ENCODE assay signal across 14 cellular contexts in the genomic region with DNA sequence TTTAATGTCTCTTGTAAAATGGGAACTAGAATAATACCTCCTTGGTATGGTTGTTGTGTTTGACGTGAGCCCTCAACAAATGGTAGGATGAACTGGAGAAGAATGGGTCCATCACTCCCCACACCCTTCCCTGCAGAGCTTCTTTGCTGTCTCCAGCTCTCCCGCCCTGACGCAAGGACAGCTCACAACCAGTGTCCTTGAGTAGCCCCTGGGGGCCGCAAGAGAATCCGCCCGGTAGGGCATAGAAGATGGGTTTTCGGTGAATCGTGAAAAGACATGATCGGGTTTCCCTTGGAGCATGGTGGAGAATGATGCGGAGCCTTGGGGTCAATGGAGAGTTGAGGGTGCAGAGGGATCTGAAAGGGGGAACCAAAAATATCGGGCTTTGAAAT. TPM values are rescaled to one million over a fixed set of nuclear protein-coding genes. Genes with fewer than 3 reads are reported as not detected.
A peak's percentile ranks its signal among the peaks of the same experiment; 100 is the strongest.
DNase-seq lines count a peak whose midpoint lies in the region; ATAC-seq, FAIRE-seq and TF ChIP-seq lines count a peak whose summit lies in the region.
"Had no signal": no experiment of that assay in that cellular context is flagged by ENCODE, and none has a peak within 500 bp of the region (broad histone marks: within the 10 kb centered on the region; RNA-seq: fewer than 3 reads in every experiment).

No MANE protein-coding gene starts in this region.

- no peak for ATAC-seq in GM18505 (IDR thresholded peaks at IDR 0.05; ENCODE audit: unreplicated experiment)
- ATAC-seq: K562 had no signal

- no peak overlapping the region for H4K5ac ChIP-seq in H1 (ENCODE audit: insufficient read length, low read depth, low read length)

- no peak overlapping the region for H3K27ac ChIP-seq in H1 (ENCODE audit: low read depth, low read length)
- H3K27ac ChIP-seq: BLaER1 treated with 17β-estradiol and CSF1 and Interleukin-3, amounts not matched to agents 10 nM and 100 nM; tibial artery had no signal

- no peak overlapping the region for H4K91ac ChIP-seq in H1 (replicated peaks; ENCODE audit: insufficient read length, low read length)

- H3K23ac ChIP-seq in H1 (ENCODE audit: insufficient read length) = no peak overlapping the region

- H4K20me1 ChIP-seq in H1 (replicated peaks in 1 of 2; ENCODE audit: control insufficient read depth in 1 of 2, insufficient read depth in 2 of 2, low read length in 2 of 2) = peaks cover 30 to 50% of the 10 kb centered on the region in 2 experiments

- H3K27me3 Mint-ChIP-seq in CD14-positive monocyte (ENCODE audit: low read depth in 3 of 3) (peaks cover 92 to 99% (median 96%) of the 10 kb centered on the region in 3 donors), Calu3 (ENCODE audit: unreplicated experiment) (peaks cover 63% of the 10 kb centered on the region), neural crest cell (ENCODE audit: low read depth) (peaks cover 100% of the 10 kb centered on the region)

- 0 out of 2 replicates have a peak overlapping the region, but pooled peaks have one; percentile 14 for H2AK5ac ChIP-seq in H1 (ENCODE audit: low read depth, low read length)

- no peaks in the 10 kb centered on the region for H3K79me2 ChIP-seq in H1 (ENCODE audit: control insufficient read depth in 1 of 2, insufficient read depth in 2 of 2, low read length in 2 of 2)

- H2BK12ac ChIP-seq in H1 (ENCODE audit: low read depth, low read length) = no peak overlapping the region

- no peak overlapping the region for H2AFZ ChIP-seq in H1 (ENCODE audit: low read length)

- H3K9ac ChIP-seq in H1 (replicated peaks in 1 of 4; ENCODE audit: extremely low read depth in 1 of 4, low read depth in 3 of 4, low read length in 3 of 4) = no peak overlapping the region
- H3K9ac ChIP-seq: BLaER1 treated with 17β-estradiol and CSF1 and Interleukin-3, amounts not matched to agents 10 nM and 100 nM had no signal

- H2BK20ac ChIP-seq in H1 (ENCODE audit: low read length) = no peak overlapping the region

- no peak for TF ChIP-seq RAD21 in H1 (IDR thresholded peaks at IDR 0.05 in 1 of 2, conservative IDR thresholded peaks at IDR 0.05 in 1 of 2; ENCODE audit: low read depth in 2 of 2, low read length in 2 of 2)

- no peak overlapping the region for H3K14ac ChIP-seq in H1 (ENCODE audit: insufficient read length)

- intact Hi-C loops in CD14-positive monocyte (cut with micrococcal nuclease) (no loop called here), Calu3 (cut with micrococcal nuclease; ENCODE audit: unreplicated experiment) (loop anchor here (5.0 kb wide), 1 partner anchor 117 kb away; no protein-coding TSS in a partner anchor)

- TF ChIP-seq CTCF in CD14-positive monocyte (IDR thresholded peaks at IDR 0.05) (no peak), Calu3 (IDR thresholded peaks at IDR 0.05; ENCODE audit: unreplicated experiment) (no peak), H1 (IDR thresholded peaks at IDR 0.05; ENCODE audit: control extremely low read depth in 1 of 3, insufficient read depth in 1 of 3, low read depth in 1 of 3, low read length in 3 of 3) (no peak), neural crest cell (conservative IDR thresholded peaks at IDR 0.05) (no peak)

- H3K27me3 ChIP-seq in H1 (replicated peaks in 1 of 4; ENCODE audit: control insufficient read depth in 3 of 4, extremely low read depth in 1 of 4, insufficient read depth in 3 of 4, low read length in 3 of 4) = peaks cover 94 to 100% (median 98%) of the 10 kb centered on the region in 4 experiments

- no peak for TF ChIP-seq EP300 in H1 (IDR thresholded peaks at IDR 0.05; ENCODE audit: borderline replicate concordance in 1 of 2, low read depth in 2 of 2, low read length in 2 of 2)

- no TSS peak for BruUV-seq in Calu3 (replicated peaks; lab: Mats Ljungman, UMichigan)

- CTCF ChIA-PET in Calu3 (lab: Charles Lee) (interaction anchor here (0.9 to 1.9 kb wide), 7 partner anchors 8 to 518 kb away, joined by 3 to 10 read pairs (median 4); no protein-coding TSS in a partner anchor), H1 (lab: Charles Lee; ENCODE audit: partially characterized antibody) (interaction anchor here (0.6 to 9.9 kb wide), 46 partner anchors 8 to 587 kb away, joined by 3 to 132 read pairs (median 4); a partner anchor contains a TSS)

- no peak overlapping the region for H4K8ac ChIP-seq in H1 (ENCODE audit: extremely low read depth, insufficient read depth, low read length)

- H3K36me3 Mint-ChIP-seq in CD14-positive monocyte (peaks cover 3 to 20% of the 10 kb centered on the region in 2 donors), Calu3 (ENCODE audit: insufficient read depth, unreplicated experiment) (no peaks in the 10 kb centered on the region), neural crest cell (ENCODE audit: low read depth) (no peaks in the 10 kb centered on the region)

- H3K23me2 ChIP-seq in H1 (ENCODE audit: low read depth, low read length) = no peaks in the 10 kb centered on the region; the same call in 1 of the 2 replicates

- no peak overlapping the region for H3K27ac Mint-ChIP-seq in CD14-positive monocyte
- peak overlapping the region; percentile 28 for H3K27ac Mint-ChIP-seq in Calu3 (ENCODE audit: unreplicated experiment)
- H3K27ac Mint-ChIP-seq in neural crest cell (ENCODE audit: unreplicated experiment) = no peak overlapping the region

- H3K56ac ChIP-seq in H1 (replicated peaks; ENCODE audit: insufficient read length, low read depth, low read length) = no peak overlapping the region

- H3K79me1 ChIP-seq in H1 (ENCODE audit: low read depth, low read length) = no peaks in the 10 kb centered on the region

- H3K4me1 Mint-ChIP-seq in CD14-positive monocyte = peaks cover 19% of the 10 kb centered on the region
- peaks cover 12% of the 10 kb centered on the region for H3K4me1 Mint-ChIP-seq in Calu3 (ENCODE audit: low read depth, unreplicated experiment)
- peaks cover 14% of the 10 kb centered on the region for H3K4me1 Mint-ChIP-seq in neural crest cell

- no peaks in the 10 kb centered on the region; a peak in 1 of 8 replicates for H3K36me3 ChIP-seq in H1 (ENCODE audit: control insufficient read depth in 2 of 4, insufficient read depth in 4 of 4, low read length in 3 of 4)
- H3K36me3 ChIP-seq: BLaER1 treated with 17β-estradiol and CSF1 and Interleukin-3, amounts not matched to agents 10 nM and 100 nM; tibial artery had no signal

- no peak overlapping the region for H3K18ac ChIP-seq in H1 (ENCODE audit: extremely low read depth, low read length)

- no peak for FAIRE-seq in H1 (lab: Jason Lieb, UNC)
- FAIRE-seq: K562 had no signal

- H3K9me3 Mint-ChIP-seq in CD14-positive monocyte = peaks cover 8 to 53% (median 40%) of the 10 kb centered on the region in 7 donors
- H3K9me3 Mint-ChIP-seq in Calu3 (ENCODE audit: low read depth, unreplicated experiment) = no peaks in the 10 kb centered on the region
- H3K9me3 Mint-ChIP-seq in neural crest cell = no peaks in the 10 kb centered on the region

- H3K4me3 Mint-ChIP-seq in CD14-positive monocyte = peak overlapping the region; percentile 37 to 70
- peak overlapping the region; percentile 66 for H3K4me3 Mint-ChIP-seq in Calu3 (ENCODE audit: low read depth, unreplicated experiment)
- H3K4me3 Mint-ChIP-seq in neural crest cell = peak overlapping the region; percentile 33

- no peaks in the 10 kb centered on the region for H3K9me3 ChIP-seq in H1 (ENCODE audit: insufficient read depth in 2 of 2, low read depth in 1 of 2, low read length in 1 of 2)
- H3K9me3 ChIP-seq: tibial artery had no signal

- H3K4me1 ChIP-seq in H1 (replicated peaks in 1 of 4; ENCODE audit: control insufficient read depth in 3 of 4, insufficient read depth in 4 of 4, low read length in 3 of 4) = peaks cover 0 to 21% (median 11%) of the 10 kb centered on the region in 4 experiments; a peak in 5 of 7 replicates

- TF ChIP-seq POLR2A in H1 (IDR thresholded peaks at IDR 0.05; ENCODE audit: control extremely low read depth in 1 of 2, low read depth in 2 of 2, low read length in 2 of 2) = no peak
- no peak for TF ChIP-seq POLR2A in GM18505 (IDR thresholded peaks at IDR 0.05; ENCODE audit: borderline replicate concordance, extremely low read depth, insufficient read depth, insufficient read length)

- POLR2A ChIA-PET in H1 (lab: Charles Lee; ENCODE audit: partially characterized antibody) = no interaction called here

- no peak overlapping the region for H2BK15ac ChIP-seq in H1 (ENCODE audit: low read length)

- WGBS in H1 (ENCODE audit: extremely low coverage in 1 of 2, insufficient coverage in 1 of 2, insufficient read length in 1 of 2, insufficient replicate concordance in 2 of 2, low coverage in 1 of 2, low lambda C conversion rate in 2 of 2, missing lambda C conversion rate in 1 of 2), 2 experiments = 13% methylated on average over 11 of the region's 11 CpGs; no CpG with 5 or more reads in 1 of the 2 experiments

- H3K4me2 ChIP-seq in H1 (ENCODE audit: insufficient read depth in 1 of 2, low read depth in 2 of 2, low read length in 2 of 2) = peak overlapping the region; percentile 35 to 74

- peak overlapping the region in 1 of 4 experiments; percentile 53; a peak in 1 of 8 replicates for H3K4me3 ChIP-seq in H1 (ENCODE audit: extremely low read depth in 1 of 4, insufficient read depth in 2 of 4, low read depth in 3 of 4, low read length in 4 of 4)
- H3K4me3 ChIP-seq: K562, smooth muscle cell, tibial artery had no signal

- no peak overlapping the region for H3K4ac ChIP-seq in H1 (replicated peaks; ENCODE audit: insufficient read length, low read depth, low read length)

- H2BK120ac ChIP-seq in H1 (replicated peaks; ENCODE audit: low read depth, low read length) = no peak overlapping the region

- H2BK5ac ChIP-seq in H1 (ENCODE audit: low read depth, low read length) = no peak overlapping the region

- no peak for DNase-seq in CD14-positive monocyte (ENCODE audit: low spot score)
- DNase-seq in Calu3 = no peak
- no peak for DNase-seq in H1 (ENCODE audit: low read depth in 1 of 2, low spot score in 2 of 2)
- DNase-seq in neural crest cell (ENCODE audit: low read depth, low spot score) = no peak
- no peak for DNase-seq in NCI-H1105 treated with DMSO at 0.1 percent for 48 hours (lab: John Stamatoyannopoulos, UW)
- no peak for DNase-seq in occipital lobe (lab: John Stamatoyannopoulos, UW)
- DNase-seq: caudate nucleus; effector CD8-positive, alpha-beta T cell; stimulated activated CD4-positive, alpha-beta T cell treated with anti-CD3 and anti-CD28 coated beads, Interleukin-4, amount 100 ng/mL, for 4 hours; tibial artery had no signal

TF ChIP-seq in H1, 55 proteins besides CTCF, POLR2A, EP300 and RAD21 (continues in another document):
- no peak for TF ChIP-seq CEBPB (IDR thresholded peaks at IDR 0.05; ENCODE audit: low read depth, low read length)

RNA-seq across cellular contexts. Expression of a gene that starts 6.1 kb away (rescaled TPM):
- polyA plus RNA-seq in CD14-positive monocyte (not detected), H1 (2011; rRNA removed) (0.05 TPM in 1 of 2 replicates, not detected in the other)
- total RNA-seq in Calu3 (2022) (4.5 and 5.3 TPM in 2 replicates), neural crest cell (not detected in 2 replicates), occipital lobe (under 0.01 TPM)
- not detected in 2 replicates for total RNA-seq in H1 (2021; fragmentation: NEBNext Ultra II Directional; extraction: Animal tissue kit (Norgen Biotek cat#: 25700))
- polyA plus RNA-seq in H1 (2011; cell fraction: cytosol; rRNA removed) = not detected
- not detected for polyA plus RNA-seq in H1 (2011; cell fraction: nucleus; rRNA removed)
- polyA plus RNA-seq in H1 (2012, experiment 1 of 2) = 0.20 to 0.35 TPM (median 0.22 TPM) in 4 replicates
- polyA plus RNA-seq in H1 (2012, experiment 2 of 2) = 0.04 TPM
- polyA plus RNA-seq in H1 (2013, experiment 1 of 2) = 0.02 TPM
- polyA plus RNA-seq in H1 (2013, experiment 2 of 2) = not detected
- not detected in 2 replicates for polyA minus RNA-seq in H1 (2011; rRNA and poly(A)+ RNA removed)
- polyA minus RNA-seq in H1 (2011; cell fraction: cytosol; rRNA and poly(A)+ RNA removed) = not detected
- not detected for polyA minus RNA-seq in H1 (2011; cell fraction: nucleus; rRNA and poly(A)+ RNA removed)
- total RNA-seq: smooth muscle cell had no signal
- polyA plus RNA-seq: smooth muscle cell had no signal
